In the genomic region with DNA sequence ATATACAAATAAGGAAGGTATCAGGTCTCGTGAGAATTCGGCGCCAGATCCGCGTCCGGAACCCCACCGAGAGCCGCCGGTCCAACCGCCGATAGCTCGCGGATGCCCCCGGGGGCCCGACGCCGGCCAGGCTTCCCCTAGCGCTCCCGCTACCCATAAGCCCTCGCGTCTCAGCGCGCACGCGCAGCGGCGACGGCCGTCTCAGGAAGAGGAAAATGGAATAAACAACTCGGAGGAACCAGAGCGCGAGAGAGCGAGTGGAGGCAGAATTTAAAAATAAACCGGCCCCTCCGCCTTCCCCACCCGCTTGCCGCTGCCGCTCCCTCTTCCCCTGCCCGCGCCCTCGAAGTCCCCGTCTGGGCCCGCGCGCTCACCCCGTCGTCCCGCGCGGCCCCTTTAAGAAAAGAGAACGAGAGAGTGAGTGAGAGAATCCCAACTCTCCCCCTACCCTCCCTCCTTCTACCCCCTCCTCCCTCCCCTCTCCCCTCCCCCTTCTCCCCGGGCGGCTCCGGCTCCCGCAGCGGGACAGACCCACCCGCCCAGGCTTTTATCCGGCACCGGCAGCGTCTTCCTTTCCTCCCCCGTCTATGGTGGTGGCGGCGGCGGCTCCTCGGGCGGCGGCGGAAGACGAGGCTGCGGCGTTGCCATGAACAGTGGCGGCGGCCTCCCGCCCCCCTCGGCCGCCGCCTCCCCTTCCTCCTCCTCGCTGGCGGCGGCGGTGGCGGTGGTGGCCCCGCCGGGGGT, we compare ENCODE assay signal across 1 cellular context.
A peak's percentile ranks its signal among the peaks of the same experiment; 100 is the strongest.
TF ChIP-seq lines count a peak whose summit lies in the region.

A gene with protein sequence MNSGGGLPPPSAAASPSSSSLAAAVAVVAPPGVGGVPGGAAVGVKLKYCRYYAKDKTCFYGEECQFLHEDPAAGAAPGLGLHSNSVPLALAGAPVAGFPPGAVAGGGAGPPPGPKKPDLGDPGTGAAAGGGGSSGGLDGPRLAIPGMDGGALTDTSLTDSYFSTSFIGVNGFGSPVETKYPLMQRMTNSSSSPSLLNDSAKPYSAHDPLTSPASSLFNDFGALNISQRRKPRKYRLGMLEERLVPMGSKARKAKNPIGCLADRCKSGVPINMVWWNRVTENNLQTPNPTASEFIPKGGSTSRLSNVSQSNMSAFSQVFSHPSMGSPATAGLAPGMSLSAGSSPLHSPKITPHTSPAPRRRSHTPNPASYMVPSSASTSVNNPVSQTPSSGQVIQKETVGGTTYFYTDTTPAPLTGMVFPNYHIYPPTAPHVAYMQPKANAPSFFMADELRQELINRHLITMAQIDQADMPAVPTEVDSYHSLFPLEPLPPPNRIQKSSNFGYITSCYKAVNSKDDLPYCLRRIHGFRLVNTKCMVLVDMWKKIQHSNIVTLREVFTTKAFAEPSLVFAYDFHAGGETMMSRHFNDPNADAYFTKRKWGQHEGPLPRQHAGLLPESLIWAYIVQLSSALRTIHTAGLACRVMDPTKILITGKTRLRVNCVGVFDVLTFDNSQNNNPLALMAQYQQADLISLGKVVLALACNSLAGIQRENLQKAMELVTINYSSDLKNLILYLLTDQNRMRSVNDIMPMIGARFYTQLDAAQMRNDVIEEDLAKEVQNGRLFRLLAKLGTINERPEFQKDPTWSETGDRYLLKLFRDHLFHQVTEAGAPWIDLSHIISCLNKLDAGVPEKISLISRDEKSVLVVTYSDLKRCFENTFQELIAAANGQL (plus strand): TSS at position 534 of the 744 bp plus-strand sequence. CDS start 113 bp downstream, at position 647.

TF ChIP-seq in HepG2, 621 proteins besides CTCF, POLR2A, EP300 and RAD21 (continued from another document and continues in another):
- TF ChIP-seq, protein P1, sequence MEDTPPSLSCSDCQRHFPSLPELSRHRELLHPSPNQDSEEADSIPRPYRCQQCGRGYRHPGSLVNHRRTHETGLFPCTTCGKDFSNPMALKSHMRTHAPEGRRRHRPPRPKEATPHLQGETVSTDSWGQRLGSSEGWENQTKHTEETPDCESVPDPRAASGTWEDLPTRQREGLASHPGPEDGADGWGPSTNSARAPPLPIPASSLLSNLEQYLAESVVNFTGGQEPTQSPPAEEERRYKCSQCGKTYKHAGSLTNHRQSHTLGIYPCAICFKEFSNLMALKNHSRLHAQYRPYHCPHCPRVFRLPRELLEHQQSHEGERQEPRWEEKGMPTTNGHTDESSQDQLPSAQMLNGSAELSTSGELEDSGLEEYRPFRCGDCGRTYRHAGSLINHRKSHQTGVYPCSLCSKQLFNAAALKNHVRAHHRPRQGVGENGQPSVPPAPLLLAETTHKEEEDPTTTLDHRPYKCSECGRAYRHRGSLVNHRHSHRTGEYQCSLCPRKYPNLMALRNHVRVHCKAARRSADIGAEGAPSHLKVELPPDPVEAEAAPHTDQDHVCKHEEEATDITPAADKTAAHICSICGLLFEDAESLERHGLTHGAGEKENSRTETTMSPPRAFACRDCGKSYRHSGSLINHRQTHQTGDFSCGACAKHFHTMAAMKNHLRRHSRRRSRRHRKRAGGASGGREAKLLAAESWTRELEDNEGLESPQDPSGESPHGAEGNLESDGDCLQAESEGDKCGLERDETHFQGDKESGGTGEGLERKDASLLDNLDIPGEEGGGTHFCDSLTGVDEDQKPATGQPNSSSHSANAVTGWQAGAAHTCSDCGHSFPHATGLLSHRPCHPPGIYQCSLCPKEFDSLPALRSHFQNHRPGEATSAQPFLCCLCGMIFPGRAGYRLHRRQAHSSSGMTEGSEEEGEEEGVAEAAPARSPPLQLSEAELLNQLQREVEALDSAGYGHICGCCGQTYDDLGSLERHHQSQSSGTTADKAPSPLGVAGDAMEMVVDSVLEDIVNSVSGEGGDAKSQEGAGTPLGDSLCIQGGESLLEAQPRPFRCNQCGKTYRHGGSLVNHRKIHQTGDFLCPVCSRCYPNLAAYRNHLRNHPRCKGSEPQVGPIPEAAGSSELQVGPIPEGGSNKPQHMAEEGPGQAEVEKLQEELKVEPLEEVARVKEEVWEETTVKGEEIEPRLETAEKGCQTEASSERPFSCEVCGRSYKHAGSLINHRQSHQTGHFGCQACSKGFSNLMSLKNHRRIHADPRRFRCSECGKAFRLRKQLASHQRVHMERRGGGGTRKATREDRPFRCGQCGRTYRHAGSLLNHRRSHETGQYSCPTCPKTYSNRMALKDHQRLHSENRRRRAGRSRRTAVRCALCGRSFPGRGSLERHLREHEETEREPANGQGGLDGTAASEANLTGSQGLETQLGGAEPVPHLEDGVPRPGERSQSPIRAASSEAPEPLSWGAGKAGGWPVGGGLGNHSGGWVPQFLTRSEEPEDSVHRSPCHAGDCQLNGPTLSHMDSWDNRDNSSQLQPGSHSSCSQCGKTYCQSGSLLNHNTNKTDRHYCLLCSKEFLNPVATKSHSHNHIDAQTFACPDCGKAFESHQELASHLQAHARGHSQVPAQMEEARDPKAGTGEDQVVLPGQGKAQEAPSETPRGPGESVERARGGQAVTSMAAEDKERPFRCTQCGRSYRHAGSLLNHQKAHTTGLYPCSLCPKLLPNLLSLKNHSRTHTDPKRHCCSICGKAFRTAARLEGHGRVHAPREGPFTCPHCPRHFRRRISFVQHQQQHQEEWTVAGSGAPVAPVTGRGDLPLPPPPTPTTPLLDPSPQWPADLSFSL (CRISPR knock-in tag; IDR thresholded peaks at IDR 0.05): no peak
- peak; percentile 32; the same call in 1 of the 2 replicates for TF ChIP-seq SAP130 (CRISPR knock-in tag; IDR thresholded peaks at IDR 0.05; ENCODE audit: low read depth)
- TF ChIP-seq REPIN1 (CRISPR knock-in tag; IDR thresholded peaks at IDR 0.05; ENCODE audit: borderline replicate concordance, low read depth): no peak
- no peak for TF ChIP-seq HDAC1 (CRISPR knock-in tag; IDR thresholded peaks at IDR 0.05)
- TF ChIP-seq, protein P2, sequence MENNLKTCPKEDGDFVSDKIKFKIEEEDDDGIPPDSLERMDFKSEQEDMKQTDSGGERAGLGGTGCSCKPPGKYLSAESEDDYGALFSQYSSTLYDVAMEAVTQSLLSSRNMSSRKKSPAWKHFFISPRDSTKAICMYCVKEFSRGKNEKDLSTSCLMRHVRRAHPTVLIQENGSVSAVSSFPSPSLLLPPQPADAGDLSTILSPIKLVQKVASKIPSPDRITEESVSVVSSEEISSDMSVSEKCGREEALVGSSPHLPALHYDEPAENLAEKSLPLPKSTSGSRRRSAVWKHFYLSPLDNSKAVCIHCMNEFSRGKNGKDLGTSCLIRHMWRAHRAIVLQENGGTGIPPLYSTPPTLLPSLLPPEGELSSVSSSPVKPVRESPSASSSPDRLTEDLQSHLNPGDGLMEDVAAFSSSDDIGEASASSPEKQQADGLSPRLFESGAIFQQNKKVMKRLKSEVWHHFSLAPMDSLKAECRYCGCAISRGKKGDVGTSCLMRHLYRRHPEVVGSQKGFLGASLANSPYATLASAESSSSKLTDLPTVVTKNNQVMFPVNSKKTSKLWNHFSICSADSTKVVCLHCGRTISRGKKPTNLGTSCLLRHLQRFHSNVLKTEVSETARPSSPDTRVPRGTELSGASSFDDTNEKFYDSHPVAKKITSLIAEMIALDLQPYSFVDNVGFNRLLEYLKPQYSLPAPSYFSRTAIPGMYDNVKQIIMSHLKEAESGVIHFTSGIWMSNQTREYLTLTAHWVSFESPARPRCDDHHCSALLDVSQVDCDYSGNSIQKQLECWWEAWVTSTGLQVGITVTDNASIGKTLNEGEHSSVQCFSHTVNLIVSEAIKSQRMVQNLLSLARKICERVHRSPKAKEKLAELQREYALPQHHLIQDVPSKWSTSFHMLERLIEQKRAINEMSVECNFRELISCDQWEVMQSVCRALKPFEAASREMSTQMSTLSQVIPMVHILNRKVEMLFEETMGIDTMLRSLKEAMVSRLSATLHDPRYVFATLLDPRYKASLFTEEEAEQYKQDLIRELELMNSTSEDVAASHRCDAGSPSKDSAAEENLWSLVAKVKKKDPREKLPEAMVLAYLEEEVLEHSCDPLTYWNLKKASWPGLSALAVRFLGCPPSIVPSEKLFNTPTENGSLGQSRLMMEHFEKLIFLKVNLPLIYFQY (CRISPR knock-in tag; IDR thresholded peaks at IDR 0.05; ENCODE audit: borderline replicate concordance): 0 out of 2 replicates have a peak, but pooled peaks have one; percentile 51
- no peak for TF ChIP-seq ZNF468 (CRISPR knock-in tag; IDR thresholded peaks at IDR 0.05)
- TF ChIP-seq TSC22D2 (CRISPR knock-in tag; IDR thresholded peaks at IDR 0.05; ENCODE audit: borderline replicate concordance): no peak
- no peak for TF ChIP-seq NFE2L2 (IDR thresholded peaks at IDR 0.05; ENCODE audit: low read length)
- no peak for TF ChIP-seq ZNF75D (CRISPR knock-in tag; IDR thresholded peaks at IDR 0.05; ENCODE audit: borderline replicate concordance)
- TF ChIP-seq NFATC3 (CRISPR knock-in tag; IDR thresholded peaks at IDR 0.05): no peak
- TF ChIP-seq GATAD2A (CRISPR knock-in tag; IDR thresholded peaks at IDR 0.05): no peak
- no peak for TF ChIP-seq PHB2 (IDR thresholded peaks at IDR 0.05; ENCODE audit: partially characterized antibody)
- no peak for TF ChIP-seq HIC2 (CRISPR knock-in tag; IDR thresholded peaks at IDR 0.05; ENCODE audit: low read depth)
- no peak for TF ChIP-seq ZNF414 (CRISPR knock-in tag; IDR thresholded peaks at IDR 0.05)
- TF ChIP-seq BATF2 (CRISPR knock-in tag; IDR thresholded peaks at IDR 0.05): no peak
- TF ChIP-seq ZNF790 (CRISPR knock-in tag; IDR thresholded peaks at IDR 0.05; ENCODE audit: borderline replicate concordance): no peak
- TF ChIP-seq ZNF160 (CRISPR knock-in tag; IDR thresholded peaks at IDR 0.05): peak; percentile 69; the same call in 1 of the 2 replicates
- TF ChIP-seq MAZ (IDR thresholded peaks at IDR 0.05; ENCODE audit: borderline replicate concordance, low read depth, low read length): no peak; the same call in 1 of the 2 replicates
- peak; percentile 51; the same call in 1 of the 2 replicates for TF ChIP-seq MAZ (CRISPR knock-in tag; IDR thresholded peaks at IDR 0.05; ENCODE audit: low read depth)
- peak; percentile 66 for TF ChIP-seq ASH2L (IDR thresholded peaks at IDR 0.05; ENCODE audit: insufficient read length, low read depth, low read length)
- TF ChIP-seq HOXA3 (CRISPR knock-in tag; IDR thresholded peaks at IDR 0.05): peak; percentile 56; the same call in 1 of the 2 replicates
- no peak for TF ChIP-seq CAMTA2 (CRISPR knock-in tag; IDR thresholded peaks at IDR 0.05; ENCODE audit: borderline replicate concordance)
- TF ChIP-seq FOXJ3 (CRISPR knock-in tag; IDR thresholded peaks at IDR 0.05; ENCODE audit: borderline replicate concordance): 0 out of 2 replicates have a peak, but pooled peaks have one; percentile 37
- no peak for TF ChIP-seq MED13 (CRISPR knock-in tag; IDR thresholded peaks at IDR 0.05)
- TF ChIP-seq ZNF264 (CRISPR knock-in tag; IDR thresholded peaks at IDR 0.05): 0 out of 2 replicates have a peak, but pooled peaks have one; percentile 29
- TF ChIP-seq ZFAT (CRISPR knock-in tag; conservative IDR thresholded peaks at IDR 0.05): no peak
- no peak for TF ChIP-seq FOXA3 (CRISPR knock-in tag; IDR thresholded peaks at IDR 0.05)
- TF ChIP-seq SP1 (IDR thresholded peaks at IDR 0.05): no peak
- TF ChIP-seq SP1 (CRISPR knock-in tag; IDR thresholded peaks at IDR 0.05): no peak
- TF ChIP-seq RORA (CRISPR knock-in tag; IDR thresholded peaks at IDR 0.05): no peak
- TF ChIP-seq NAIF1 (CRISPR knock-in tag; IDR thresholded peaks at IDR 0.05; ENCODE audit: borderline replicate concordance): no peak
- no peak for TF ChIP-seq ZNF782 (CRISPR knock-in tag; IDR thresholded peaks at IDR 0.05; ENCODE audit: borderline replicate concordance)
- no peak; the same call in 1 of the 2 replicates for TF ChIP-seq ZMYM4 (CRISPR knock-in tag; IDR thresholded peaks at IDR 0.05)
- TF ChIP-seq ZNF282 (IDR thresholded peaks at IDR 0.05; ENCODE audit: partially characterized antibody): no peak
- no peak for TF ChIP-seq ZNF230 (CRISPR knock-in tag; IDR thresholded peaks at IDR 0.05)
- TF ChIP-seq ZNF367 (CRISPR knock-in tag; IDR thresholded peaks at IDR 0.05; ENCODE audit: borderline replicate concordance): no peak
- peak; percentile 19; the same call in 1 of the 2 replicates for TF ChIP-seq TARDBP (CRISPR knock-in tag; IDR thresholded peaks at IDR 0.05)
- TF ChIP-seq SPEN (CRISPR knock-in tag; IDR thresholded peaks at IDR 0.05; ENCODE audit: low read depth): peak; percentile 74; the same call in 1 of the 2 replicates
- TF ChIP-seq, protein P3, sequence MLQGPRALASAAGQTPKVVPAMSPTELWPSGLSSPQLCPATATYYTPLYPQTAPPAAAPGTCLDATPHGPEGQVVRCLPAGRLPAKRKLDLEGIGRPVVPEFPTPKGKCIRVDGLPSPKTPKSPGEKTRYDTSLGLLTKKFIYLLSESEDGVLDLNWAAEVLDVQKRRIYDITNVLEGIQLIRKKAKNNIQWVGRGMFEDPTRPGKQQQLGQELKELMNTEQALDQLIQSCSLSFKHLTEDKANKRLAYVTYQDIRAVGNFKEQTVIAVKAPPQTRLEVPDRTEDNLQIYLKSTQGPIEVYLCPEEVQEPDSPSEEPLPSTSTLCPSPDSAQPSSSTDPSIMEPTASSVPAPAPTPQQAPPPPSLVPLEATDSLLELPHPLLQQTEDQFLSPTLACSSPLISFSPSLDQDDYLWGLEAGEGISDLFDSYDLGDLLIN (CRISPR knock-in tag; IDR thresholded peaks at IDR 0.05; ENCODE audit: borderline replicate concordance): no peak
- TF ChIP-seq TERF1 (CRISPR knock-in tag; IDR thresholded peaks at IDR 0.05): no peak
- TF ChIP-seq ZNF510 (CRISPR knock-in tag; IDR thresholded peaks at IDR 0.05; ENCODE audit: low read depth): no peak
